In the genomic region with DNA sequence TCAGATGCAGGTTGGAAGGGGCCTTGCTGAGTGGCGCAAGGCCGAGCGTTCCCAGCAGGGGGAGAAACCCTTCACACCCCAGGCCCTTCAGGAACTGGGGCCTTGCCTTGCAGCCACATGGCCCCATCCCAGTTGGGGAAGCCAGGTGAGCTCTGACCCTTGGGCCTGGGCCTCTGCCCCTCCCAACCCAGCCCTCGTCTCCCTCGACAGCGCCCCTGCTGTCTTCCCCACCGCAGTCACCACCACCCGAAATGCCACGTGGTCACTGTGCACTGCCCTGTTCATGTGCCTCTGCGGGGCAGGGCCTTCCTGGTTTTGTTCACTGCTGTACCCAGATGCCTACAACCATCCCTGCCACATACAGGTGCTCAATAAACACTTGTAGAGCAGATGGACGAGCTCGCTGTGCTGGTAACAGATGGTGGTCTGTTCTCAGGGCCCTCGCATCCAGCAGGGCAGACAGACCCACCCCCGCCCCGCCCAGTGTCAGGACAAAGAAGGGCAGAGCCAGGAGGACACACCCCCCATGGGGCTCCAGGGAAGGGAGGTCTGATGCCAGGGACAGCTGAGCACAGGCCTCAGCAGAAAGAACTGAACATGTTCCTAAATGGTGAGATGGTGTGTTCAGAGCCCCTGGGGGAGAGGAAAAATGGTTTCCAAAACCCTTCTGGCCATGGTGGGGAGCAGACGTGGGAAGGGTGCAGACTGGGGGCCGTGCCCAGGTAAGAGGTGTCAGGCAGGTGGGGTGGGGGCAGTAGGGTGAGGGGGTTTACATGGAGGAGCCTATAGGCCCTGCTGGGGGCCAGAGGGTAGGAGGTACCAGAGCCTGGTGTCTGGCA, we compare ENCODE assay signal across 12 cellular contexts. TPM values are rescaled to one million over a fixed set of nuclear protein-coding genes. Genes with fewer than 3 reads are reported as not detected.
A peak's percentile ranks its signal among the peaks of the same experiment; 100 is the strongest.
DNase-seq lines count a peak whose midpoint lies in the region; ATAC-seq and TF ChIP-seq lines count a peak whose summit lies in the region.
"Had no signal": no experiment of that assay in that cellular context is flagged by ENCODE, and none has a peak within 500 bp of the region (broad histone marks: within the 10 kb centered on the region; RNA-seq: fewer than 3 reads in every experiment).

No MANE protein-coding gene starts in this region.

- no peak overlapping the region for H3K9ac ChIP-seq in Loucy (ENCODE audit: low read depth, low read length, poor library complexity, severe bottlenecking)
- no peak overlapping the region for H3K9ac ChIP-seq in mammary epithelial cell (ENCODE audit: insufficient read depth, low read length)

- H3K36me3 Mint-ChIP-seq in neural crest cell (ENCODE audit: low read depth), result peaks cover 5% of the 10 kb centered on the region

- intact Hi-C loops in mammary epithelial cell (cut with micrococcal nuclease), result no loop called here

- peak; percentile 17; the same call in 1 of the 2 replicates for TF ChIP-seq CTCF in Loucy (conservative IDR thresholded peaks at IDR 0.05; ENCODE audit: low read length)
- TF ChIP-seq CTCF in mammary epithelial cell (conservative IDR thresholded peaks at IDR 0.05 in 1 of 2, IDR thresholded peaks at IDR 0.05 in 1 of 2; ENCODE audit: extremely low read depth in 1 of 2, insufficient read depth in 1 of 2, low read depth in 1 of 2, low read length in 2 of 2), result peak in 1 of 2 donors; percentile 45
- TF ChIP-seq CTCF in neural crest cell (conservative IDR thresholded peaks at IDR 0.05), result peak; percentile 39

- H3K4me3 ChIP-seq in Loucy (ENCODE audit: low read length, poor library complexity, severe bottlenecking) (no peak overlapping the region), mammary epithelial cell (replicated peaks in 1 of 3; ENCODE audit: insufficient read depth in 1 of 3, low read depth in 2 of 3, low read length in 3 of 3) (no peak overlapping the region)
- H3K4me3 ChIP-seq: GM12878 had no signal

- H3K27me3 ChIP-seq in Loucy (ENCODE audit: insufficient read depth, low read length, poor library complexity, severe bottlenecking), result no peaks in the 10 kb centered on the region
- no peaks in the 10 kb centered on the region for H3K27me3 ChIP-seq in mammary epithelial cell (ENCODE audit: insufficient read depth, low read length)

- peak overlapping the region; percentile 17 for H3K27ac ChIP-seq in mammary epithelial cell (ENCODE audit: insufficient read depth, low read depth, low read length)

- H3K4me3 Mint-ChIP-seq in neural crest cell, result peak overlapping the region; percentile 75
- H3K4me3 Mint-ChIP-seq: activated B cell treated with CpG ODN at 0.5 μM for 24 hours; activated naive CD8-positive, alpha-beta T cell treated with anti-CD3 and anti-CD28 coated beads, Interleukin-2, amount 10 ng/mL, durations not matched to agents 7 days and 5 days had no signal

- dilution Hi-C loops in mammary epithelial cell (cut with HindIII; ENCODE audit: low sequenced_read_pairs), result no loop called here

- WGBS in mammary epithelial cell (ENCODE audit: low coverage, missing lambda C conversion rate), result 28% methylated on average over 8 of the region's 17 CpGs

- TSS peak; percentile 18 for BruUV-seq in mammary epithelial cell (replicated peaks; lab: Mats Ljungman, UMichigan)

- no peak overlapping the region for H3K27ac Mint-ChIP-seq in neural crest cell (ENCODE audit: unreplicated experiment)
- H3K27ac Mint-ChIP-seq: activated B cell treated with CpG ODN at 0.5 μM for 24 hours; activated naive CD8-positive, alpha-beta T cell treated with anti-CD3 and anti-CD28 coated beads, Interleukin-2, amount 10 ng/mL, durations not matched to agents 7 days and 5 days had no signal

- peaks cover 18% of the 10 kb centered on the region for H3K4me1 Mint-ChIP-seq in neural crest cell

- H4K20me1 ChIP-seq in Loucy (ENCODE audit: insufficient read depth, low read length, poor library complexity, severe bottlenecking), result peaks cover 31% of the 10 kb centered on the region
- no peaks in the 10 kb centered on the region for H4K20me1 ChIP-seq in mammary epithelial cell (ENCODE audit: insufficient read depth, low read length)

- H2AFZ ChIP-seq in Loucy (ENCODE audit: low read length) (no peak overlapping the region), mammary epithelial cell (ENCODE audit: low read depth, low read length) (no peak overlapping the region)

- no peaks in the 10 kb centered on the region for H3K9me3 Mint-ChIP-seq in neural crest cell
- H3K9me3 Mint-ChIP-seq: activated B cell treated with CpG ODN at 0.5 μM for 24 hours; activated naive CD8-positive, alpha-beta T cell treated with anti-CD3 and anti-CD28 coated beads, Interleukin-2, amount 10 ng/mL, durations not matched to agents 7 days and 5 days had no signal

- H3K79me2 ChIP-seq in Loucy (ENCODE audit: insufficient read depth, low read length) (peaks cover 33% of the 10 kb centered on the region), mammary epithelial cell (ENCODE audit: insufficient read depth, low read length) (peaks cover 84% of the 10 kb centered on the region)

- peaks cover 7% of the 10 kb centered on the region for H3K27me3 Mint-ChIP-seq in neural crest cell (ENCODE audit: low read depth)
- H3K27me3 Mint-ChIP-seq: activated naive CD8-positive, alpha-beta T cell treated with anti-CD3 and anti-CD28 coated beads, Interleukin-2, amount 10 ng/mL, durations not matched to agents 7 days and 5 days had no signal

- H3K9me2 ChIP-seq in Loucy (replicated peaks; ENCODE audit: low read depth, low read length), result no peaks in the 10 kb centered on the region

- CTCF ChIA-PET in mammary epithelial cell (lab: Charles Lee; ENCODE audit: low non-redundant PET), result no interaction called here

- no peak overlapping the region for H3K4me2 ChIP-seq in Loucy (ENCODE audit: low read depth, low read length, poor library complexity, severe bottlenecking)
- H3K4me2 ChIP-seq in mammary epithelial cell (ENCODE audit: insufficient read depth, low read depth, low read length), result no peak overlapping the region

- in situ Hi-C loops in mammary epithelial cell (cut with MboI; ENCODE audit: low sequenced_read_pairs in 2 of 2), result no loop called here

- H3K9me3 ChIP-seq in Loucy (ENCODE audit: insufficient read depth, low read depth, low read length) (no peaks in the 10 kb centered on the region), mammary epithelial cell (replicated peaks; ENCODE audit: insufficient read depth, low read length) (no peaks in the 10 kb centered on the region)

- H3K36me3 ChIP-seq in Loucy (ENCODE audit: insufficient read depth, low read length) (peaks cover 13% of the 10 kb centered on the region; the same call in 1 of the 2 replicates), mammary epithelial cell (ENCODE audit: insufficient read depth, low read length) (peaks cover 19% of the 10 kb centered on the region)

- H3K4me1 ChIP-seq in Loucy (ENCODE audit: insufficient read depth, low read length, poor library complexity, severe bottlenecking) (peaks cover 32% of the 10 kb centered on the region), mammary epithelial cell (ENCODE audit: insufficient read depth, low read length) (peaks cover 61% of the 10 kb centered on the region)

- DNase-seq in GM03348 (ENCODE audit: low spot score), result peak; percentile 58
- peak; percentile 19 for DNase-seq in mammary epithelial cell
- no peak for DNase-seq in neural crest cell (ENCODE audit: low read depth, low spot score)
- DNase-seq in SK-N-DZ (ENCODE audit: low spot score), result no peak
- DNase-seq in NCI-H1694 treated with DMSO at 0.1 percent for 48 hours (lab: John Stamatoyannopoulos, UW), result no peak
- no peak for DNase-seq in activated gamma-delta T cell (lab: John Stamatoyannopoulos, UW)
- DNase-seq: activated B cell treated with CpG ODN at 0.5 μM for 24 hours; activated naive CD8-positive, alpha-beta T cell treated with anti-CD3 and anti-CD28 coated beads, Interleukin-2, amount 10 ng/mL, durations not matched to agents 7 days and 5 days; HCEC 1CT had no signal

- ATAC-seq in GM21515 (IDR thresholded peaks at IDR 0.05; ENCODE audit: unreplicated experiment), result no peak
- ATAC-seq: GM12878 had no signal

- no peaks in the 10 kb centered on the region for H3F3A ChIP-seq in Loucy (ENCODE audit: low read depth)

RNA-seq across cellular contexts. Expression of a gene that starts 3.7 kb away (rescaled TPM):
- total RNA-seq in mammary epithelial cell, result 100 to 1,000 TPM in 1 of 2 donors, 10 to 100 TPM in 1; 60.0 to 193 TPM
- 235 TPM for polyA plus RNA-seq in mammary epithelial cell
- polyA minus RNA-seq in mammary epithelial cell, result 110 TPM
- 128 and 134 TPM in 2 replicates for total RNA-seq in neural crest cell
- polyA plus RNA-seq in SK-N-DZ (2014; cell fraction: cytosol; rRNA removed), result 19.3 and 25.4 TPM in 2 replicates
- polyA plus RNA-seq in SK-N-DZ (2014; cell fraction: nucleus; rRNA removed), result 10.4 and 16.2 TPM in 2 replicates

RNA-seq across cellular contexts. Expression of a gene that starts 4.0 kb away (rescaled TPM):
- total RNA-seq in mammary epithelial cell (10 to 100 TPM; 50.3 to 81.7 TPM), neural crest cell (40.0 and 40.2 TPM in 2 replicates)
- polyA plus RNA-seq in mammary epithelial cell, result 114 TPM
- 29.2 TPM for polyA minus RNA-seq in mammary epithelial cell
- 93.8 and 122 TPM in 2 replicates for polyA plus RNA-seq in SK-N-DZ (2014; cell fraction: cytosol; rRNA removed)
- 185 and 239 TPM in 2 replicates for polyA plus RNA-seq in SK-N-DZ (2014; cell fraction: nucleus; rRNA removed)

RNA-seq across cellular contexts. Expression of a gene that starts 5.9 kb away (rescaled TPM):
- 100 to 1,000 TPM; 387 to 511 TPM for total RNA-seq in mammary epithelial cell
- 721 TPM for polyA plus RNA-seq in mammary epithelial cell
- polyA minus RNA-seq in mammary epithelial cell, result 374 TPM
- total RNA-seq in neural crest cell, result 101 and 108 TPM in 2 replicates
- polyA plus RNA-seq in SK-N-DZ (2014; cell fraction: cytosol; rRNA removed), result 190 and 218 TPM in 2 replicates
- 299 and 307 TPM in 2 replicates for polyA plus RNA-seq in SK-N-DZ (2014; cell fraction: nucleus; rRNA removed)

RNA-seq across cellular contexts. Expression of a gene that starts 10.9 kb away (rescaled TPM):
- total RNA-seq in mammary epithelial cell (under 1 TPM in 1 of 2 donors, not detected in 1; 0.17 TPM), neural crest cell (1.6 and 2.7 TPM in 2 replicates)
- polyA plus RNA-seq in mammary epithelial cell, result 0.25 TPM
- not detected for polyA minus RNA-seq in mammary epithelial cell
- 25.4 and 33.1 TPM in 2 replicates for polyA plus RNA-seq in SK-N-DZ (2014; cell fraction: cytosol; rRNA removed)
- 281 and 344 TPM in 2 replicates for polyA plus RNA-seq in SK-N-DZ (2014; cell fraction: nucleus; rRNA removed)

RNA-seq across cellular contexts. Expression of a gene that starts 19.9 kb away (rescaled TPM):
- 10 to 100 TPM; 14.7 to 62.6 TPM for total RNA-seq in mammary epithelial cell
- 13.7 TPM for polyA plus RNA-seq in mammary epithelial cell
- 17.2 TPM for polyA minus RNA-seq in mammary epithelial cell
- 27.0 and 34.5 TPM in 2 replicates for total RNA-seq in neural crest cell
- 23.7 and 25.9 TPM in 2 replicates for polyA plus RNA-seq in SK-N-DZ (2014; cell fraction: cytosol; rRNA removed)
- polyA plus RNA-seq in SK-N-DZ (2014; cell fraction: nucleus; rRNA removed), result 119 and 135 TPM in 2 replicates

Comparison
In these comparisons a context has a peak if more than half of its experiments do, and no peak if none do; other contexts are left out.
1. DNase-seq: peak in GM03348 (single experiment) and mammary epithelial cell (single experiment); none in neural crest cell (single experiment), SK-N-DZ (single experiment), NCI-H1694 treated with DMSO at 0.1 percent for 48 hours (single experiment) and activated gamma-delta T cell (single experiment).